Comparison of ENCODE assay signal across 12 cellular contexts in genomic region chr5:150303070-150303595, GRCh38. TPM values are rescaled to one million over a fixed set of nuclear protein-coding genes. Genes with fewer than 3 reads are reported as not detected.
DNase-seq lines count a peak whose midpoint lies in the region; ATAC-seq and TF ChIP-seq lines count a peak whose summit lies in the region.
"Had no signal": no experiment of that assay in that cellular context is flagged by ENCODE, and none has a peak within 500 bp of the region (broad histone marks: within the 10 kb centered on the region; RNA-seq: fewer than 3 reads in every experiment).

No MANE protein-coding gene starts in this region.

- H3K4me3 ChIP-seq in A673 (ENCODE audit: low read depth, low read length, poor library complexity, severe bottlenecking) (peak overlapping the region; percentile 28), PC-9 (no peak overlapping the region; the same call in 1 of the 2 replicates), fibroblast of villous mesenchyme (ENCODE audit: low read depth, low read length) (peak overlapping the region; percentile 60), parathyroid adenoma (ENCODE audit: low read depth, low read length) (no peak overlapping the region)
- H3K4me3 ChIP-seq in CD8-positive, alpha-beta T cell (ENCODE audit: low read depth, low read length): no peak overlapping the region

- H3K4me2 ChIP-seq in PC-9 (peak overlapping the region; percentile 66), parathyroid adenoma (ENCODE audit: low read length) (peak overlapping the region; percentile 62)

- H3K36me3 ChIP-seq in A673 (ENCODE audit: insufficient read depth, low read length, poor library complexity, severe bottlenecking) (no peaks in the 10 kb centered on the region), PC-9 (ENCODE audit: low read depth) (no peaks in the 10 kb centered on the region), parathyroid adenoma (ENCODE audit: control insufficient read depth, insufficient read depth, low read length) (no peaks in the 10 kb centered on the region)
- H3K36me3 ChIP-seq in CD8-positive, alpha-beta T cell (ENCODE audit: insufficient read depth, low read length): no peaks in the 10 kb centered on the region

- DNase-seq in A673 (ENCODE audit: low spot score) (no peak), PC-9 (no peak), fibroblast of villous mesenchyme (ENCODE audit: low read depth) (no peak), activated gamma-delta T cell (lab: John Stamatoyannopoulos, UW) (no peak), T-helper 1 cell (no peak)
- no peak for DNase-seq in CD8-positive, alpha-beta T cell
- no peak for DNase-seq in activated naive CD4-positive, alpha-beta T cell treated with anti-CD3 and anti-CD28 coated beads, Interleukin-2, amount 50 U/mL, for 16 hours
- DNase-seq: AML-193, NCI-H1105, NCI-H774 had no signal

- H3K9me3 ChIP-seq in A673 (ENCODE audit: low read depth, low read length, poor library complexity, severe bottlenecking) (no peaks in the 10 kb centered on the region), PC-9 (ENCODE audit: insufficient read depth, low read depth) (no peaks in the 10 kb centered on the region), parathyroid adenoma (ENCODE audit: control insufficient read depth, low read length) (no peaks in the 10 kb centered on the region)
- H3K9me3 ChIP-seq in CD8-positive, alpha-beta T cell (ENCODE audit: low read length): no peaks in the 10 kb centered on the region

- no peak for TF ChIP-seq CTCF in A673 (conservative IDR thresholded peaks at IDR 0.05; ENCODE audit: low read depth, low read length)
- TF ChIP-seq CTCF in PC-9 (conservative IDR thresholded peaks at IDR 0.05): no peak
- TF ChIP-seq CTCF in fibroblast of villous mesenchyme (IDR thresholded peaks at IDR 0.05; ENCODE audit: insufficient read depth, low read depth, low read length): no peak
- no peak for TF ChIP-seq CTCF in parathyroid adenoma (IDR thresholded peaks at IDR 0.05)
- no peak for TF ChIP-seq CTCF in CD8-positive, alpha-beta T cell (IDR thresholded peaks at IDR 0.05)

- H3K9me3 Mint-ChIP-seq in CD8-positive, alpha-beta T cell: no peaks in the 10 kb centered on the region
- H3K9me3 Mint-ChIP-seq: T-helper 1 cell treated with Interleukin-12 subunit alpha and Interleukin-12 subunit beta and Interleukin-4 antibody, amounts not matched to agents 30 μg/mL and 1 μg/mL, for 36 hours had no signal

- H4K20me1 ChIP-seq in PC-9 (ENCODE audit: insufficient read depth): no peaks in the 10 kb centered on the region

- intact Hi-C loops in A673 (cut with micrococcal nuclease; ENCODE audit: unreplicated experiment): no loop called here
- intact Hi-C loops in PC-9 (cut with micrococcal nuclease; ENCODE audit: unreplicated experiment): loop anchor here (5.0 kb wide), 1 partner anchor 49 kb away; no protein-coding TSS in a partner anchor
- intact Hi-C loops in CD8-positive, alpha-beta T cell (cut with DNase I, micrococcal nuclease): no loop called here

- H3K27ac ChIP-seq in A673 (ENCODE audit: low read depth, low read length, poor library complexity, severe bottlenecking): no peak overlapping the region
- H3K27ac ChIP-seq in PC-9: no peak overlapping the region
- H3K27ac ChIP-seq in parathyroid adenoma: no peak overlapping the region
- H3K27ac ChIP-seq in CD8-positive, alpha-beta T cell (ENCODE audit: low read depth, low read length): no peak overlapping the region

- peak overlapping the region; percentile 58; the same call in 1 of the 2 replicates for H2AFZ ChIP-seq in PC-9
- no peak overlapping the region for H2AFZ ChIP-seq in parathyroid adenoma

- H3K36me3 Mint-ChIP-seq in CD8-positive, alpha-beta T cell: no peaks in the 10 kb centered on the region

- H3K27me3 ChIP-seq in A673 (replicated peaks; ENCODE audit: insufficient read depth, low read depth, low read length, poor library complexity) (no peaks in the 10 kb centered on the region), PC-9 (ENCODE audit: insufficient read depth, low read depth) (no peaks in the 10 kb centered on the region), parathyroid adenoma (ENCODE audit: control insufficient read depth, insufficient read depth, low read length) (no peaks in the 10 kb centered on the region)
- H3K27me3 ChIP-seq in CD8-positive, alpha-beta T cell (ENCODE audit: insufficient read depth, low read length): peaks cover 12% of the 10 kb centered on the region

- H3K79me2 ChIP-seq in PC-9 (ENCODE audit: low read depth) (no peaks in the 10 kb centered on the region), parathyroid adenoma (no peaks in the 10 kb centered on the region)

- CTCF ChIA-PET in A673 (lab: Charles Lee) (no interaction called here), PC-9 (lab: Charles Lee) (interaction anchor here (1.0 to 1.2 kb wide), 2 partner anchors 13 to 29 kb away, joined by 3 read pairs; no protein-coding TSS in a partner anchor)
- CTCF ChIA-PET in CD8-positive, alpha-beta T cell (lab: Charles Lee): interaction anchor here (2.3 kb wide), 1 partner anchor 17 kb away, joined by 8 read pairs; no protein-coding TSS in a partner anchor

- H3F3A ChIP-seq in PC-9 (ENCODE audit: insufficient read depth, low read depth): peaks cover 18% of the 10 kb centered on the region

- H3K27me3 Mint-ChIP-seq in CD8-positive, alpha-beta T cell (ENCODE audit: low read depth): peaks cover 36% of the 10 kb centered on the region

- no peak overlapping the region for H3K27ac Mint-ChIP-seq in CD8-positive, alpha-beta T cell
- H3K27ac Mint-ChIP-seq: T-helper 1 cell treated with Interleukin-12 subunit alpha and Interleukin-12 subunit beta and Interleukin-4 antibody, amounts not matched to agents 30 μg/mL and 1 μg/mL, for 36 hours had no signal

- no TSS peak for BruUV-seq in A673 (replicated peaks; lab: Mats Ljungman, UMichigan)
- BruUV-seq in PC-9 (replicated peaks; lab: Mats Ljungman, UMichigan): no TSS peak

- H3K4me1 ChIP-seq in A673 (ENCODE audit: insufficient read depth, low read length, poor library complexity, severe bottlenecking): peaks cover 30% of the 10 kb centered on the region
- H3K4me1 ChIP-seq in PC-9 (replicated peaks; ENCODE audit: insufficient read depth): peaks cover 15% of the 10 kb centered on the region
- H3K4me1 ChIP-seq in parathyroid adenoma: no peaks in the 10 kb centered on the region
- no peaks in the 10 kb centered on the region for H3K4me1 ChIP-seq in CD8-positive, alpha-beta T cell (ENCODE audit: insufficient read depth, low read length)

- POLR2A ChIA-PET in A673 (lab: Charles Lee; ENCODE audit: low non-redundant PET) (no interaction called here), PC-9 (lab: Charles Lee; ENCODE audit: unreplicated experiment) (interaction anchor here (0.6 kb wide), 1 partner anchor 20 kb away, joined by 3 read pairs; no protein-coding TSS in a partner anchor)
- POLR2A ChIA-PET in CD8-positive, alpha-beta T cell (lab: Charles Lee): no interaction called here

- H3K4me3 Mint-ChIP-seq in CD8-positive, alpha-beta T cell: no peak overlapping the region
- H3K4me3 Mint-ChIP-seq: T-helper 1 cell treated with Interleukin-12 subunit alpha and Interleukin-12 subunit beta and Interleukin-4 antibody, amounts not matched to agents 30 μg/mL and 1 μg/mL, for 36 hours had no signal

- no peak overlapping the region for H3K9ac ChIP-seq in parathyroid adenoma

- no peak for ATAC-seq in CD8-positive, alpha-beta T cell

- H3K9me2 ChIP-seq in PC-9 (ENCODE audit: insufficient read depth): no peaks in the 10 kb centered on the region

- peaks cover 6% of the 10 kb centered on the region for H3K4me1 Mint-ChIP-seq in CD8-positive, alpha-beta T cell (ENCODE audit: low read depth)

RNA-seq across cellular contexts. Expression of gene ARSI, which starts 0.4 kb away (rescaled TPM):
- total RNA-seq in A673 (2021): 0.15 and 0.30 TPM in 2 replicates
- 2.6 and 3.2 TPM in 2 replicates for total RNA-seq in PC-9 (2021)
- 13.8 and 23.5 TPM in 2 replicates for total RNA-seq in fibroblast of villous mesenchyme
- total RNA-seq in CD8-positive, alpha-beta T cell: under 1 TPM; 0.14 to 0.61 TPM

RNA-seq across cellular contexts. Expression of gene CAMK2A, which starts 13.6 kb away (rescaled TPM):
- total RNA-seq in A673 (2021) (not detected in 2 replicates), PC-9 (2021) (0.13 and 0.65 TPM in 2 replicates), fibroblast of villous mesenchyme (1.3 TPM in 2 replicates)
- under 1 TPM in 1 of 2 experiments, not detected in 1; 0.27 TPM for total RNA-seq in CD8-positive, alpha-beta T cell

RNA-seq across cellular contexts. Expression of gene TCOF1, which starts 54.4 kb away (rescaled TPM):
- 109 TPM in 2 replicates for total RNA-seq in A673 (2021)
- 68.4 and 75.3 TPM in 2 replicates for total RNA-seq in PC-9 (2021)
- 19.0 and 23.7 TPM in 2 replicates for total RNA-seq in fibroblast of villous mesenchyme
- 10 to 100 TPM; 36.5 to 38.7 TPM for total RNA-seq in CD8-positive, alpha-beta T cell

Comparison
In these comparisons a context has a peak if more than half of its experiments do, and no peak if none do; other contexts are left out.
1. H3K4me3 ChIP-seq: peak in A673 (single experiment) and fibroblast of villous mesenchyme (single experiment); none in PC-9 (single experiment), parathyroid adenoma (single experiment) and CD8-positive, alpha-beta T cell (single experiment).